In the genomic region with DNA sequence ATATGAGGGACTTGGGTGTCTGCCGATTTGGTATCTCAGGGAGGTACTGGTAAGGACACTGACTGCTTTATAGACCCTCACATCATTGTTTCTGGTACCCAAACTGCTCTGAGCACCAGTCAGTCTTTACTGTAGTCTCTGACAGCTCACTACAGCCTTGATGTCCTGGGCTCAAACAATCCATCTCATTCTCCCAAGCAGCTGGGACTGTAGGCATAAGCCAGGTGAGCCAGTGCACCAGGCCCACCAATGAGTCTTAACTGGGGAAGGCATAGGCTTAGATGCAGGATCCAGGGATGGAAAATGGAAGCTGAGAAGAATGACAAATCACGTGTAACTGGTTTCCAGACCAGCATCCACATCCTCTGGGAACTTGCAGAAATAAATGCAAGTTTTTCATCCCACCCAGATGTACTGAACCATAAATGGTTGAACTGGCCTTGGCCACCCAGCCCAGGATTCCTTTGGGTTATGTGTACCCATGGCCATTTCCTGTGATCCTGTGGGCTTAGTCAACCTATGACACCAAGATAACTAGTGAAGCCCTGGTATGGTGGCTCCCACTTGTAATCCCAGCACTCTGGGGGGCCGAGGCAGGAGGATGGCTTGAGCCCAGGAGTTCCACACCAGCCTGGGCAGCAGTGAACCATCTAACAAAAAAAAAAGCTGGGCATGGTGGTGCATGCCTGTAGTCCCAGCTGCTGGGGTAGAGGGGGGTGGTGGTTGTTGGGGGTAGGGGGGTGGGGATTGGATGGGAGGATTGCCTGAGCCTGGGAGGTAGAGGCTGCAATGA, we compare ENCODE assay signal across 1 cellular context.
TF ChIP-seq lines count a peak whose summit lies in the region.

No MANE protein-coding gene starts in this region.

TF ChIP-seq in HepG2, 621 proteins besides CTCF, POLR2A, EP300 and RAD21 (continued from another document and continues in another):
- peak; percentile 70 for TF ChIP-seq ZNF232 (CRISPR knock-in tag; IDR thresholded peaks at IDR 0.05; ENCODE audit: borderline replicate concordance)
- no peak for TF ChIP-seq ZNF670 (CRISPR knock-in tag; IDR thresholded peaks at IDR 0.05; ENCODE audit: borderline replicate concordance)
- TF ChIP-seq ZNF256 (CRISPR knock-in tag; conservative IDR thresholded peaks at IDR 0.05), result no peak
- TF ChIP-seq U2AF2 (IDR thresholded peaks at IDR 0.05; ENCODE audit: low read depth, low read length), result no peak
- TF ChIP-seq, protein P1, sequence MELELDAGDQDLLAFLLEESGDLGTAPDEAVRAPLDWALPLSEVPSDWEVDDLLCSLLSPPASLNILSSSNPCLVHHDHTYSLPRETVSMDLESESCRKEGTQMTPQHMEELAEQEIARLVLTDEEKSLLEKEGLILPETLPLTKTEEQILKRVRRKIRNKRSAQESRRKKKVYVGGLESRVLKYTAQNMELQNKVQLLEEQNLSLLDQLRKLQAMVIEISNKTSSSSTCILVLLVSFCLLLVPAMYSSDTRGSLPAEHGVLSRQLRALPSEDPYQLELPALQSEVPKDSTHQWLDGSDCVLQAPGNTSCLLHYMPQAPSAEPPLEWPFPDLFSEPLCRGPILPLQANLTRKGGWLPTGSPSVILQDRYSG (CRISPR knock-in tag; IDR thresholded peaks at IDR 0.05), result no peak
- TF ChIP-seq ZNF138 (CRISPR knock-in tag; IDR thresholded peaks at IDR 0.05; ENCODE audit: low read depth), result no peak
- TF ChIP-seq ZNF781 (CRISPR knock-in tag; IDR thresholded peaks at IDR 0.05; ENCODE audit: borderline replicate concordance, not compliant biosample characterization), result peak; percentile 34
- TF ChIP-seq NKX3-1 (CRISPR knock-in tag; IDR thresholded peaks at IDR 0.05), result peak; percentile 22; the same call in 1 of the 2 replicates
- TF ChIP-seq GATAD2A (CRISPR knock-in tag; IDR thresholded peaks at IDR 0.05), result no peak
- TF ChIP-seq HNRNPLL (IDR thresholded peaks at IDR 0.05; ENCODE audit: low read depth, low read length, poor library complexity, severe bottlenecking), result no peak
- TF ChIP-seq, protein P2, sequence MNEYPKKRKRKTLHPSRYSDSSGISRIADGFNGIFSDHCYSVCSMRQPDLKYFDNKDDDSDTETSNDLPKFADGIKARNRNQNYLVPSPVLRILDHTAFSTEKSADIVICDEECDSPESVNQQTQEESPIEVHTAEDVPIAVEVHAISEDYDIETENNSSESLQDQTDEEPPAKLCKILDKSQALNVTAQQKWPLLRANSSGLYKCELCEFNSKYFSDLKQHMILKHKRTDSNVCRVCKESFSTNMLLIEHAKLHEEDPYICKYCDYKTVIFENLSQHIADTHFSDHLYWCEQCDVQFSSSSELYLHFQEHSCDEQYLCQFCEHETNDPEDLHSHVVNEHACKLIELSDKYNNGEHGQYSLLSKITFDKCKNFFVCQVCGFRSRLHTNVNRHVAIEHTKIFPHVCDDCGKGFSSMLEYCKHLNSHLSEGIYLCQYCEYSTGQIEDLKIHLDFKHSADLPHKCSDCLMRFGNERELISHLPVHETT (CRISPR knock-in tag; conservative IDR thresholded peaks at IDR 0.05), result no peak
- TF ChIP-seq SSRP1 (CRISPR knock-in tag; IDR thresholded peaks at IDR 0.05), result peak; percentile 53; the same call in 1 of the 2 replicates
- TF ChIP-seq HMGA1 (CRISPR knock-in tag; conservative IDR thresholded peaks at IDR 0.05), result no peak
- TF ChIP-seq ZNF335 (CRISPR knock-in tag; IDR thresholded peaks at IDR 0.05), result no peak
- TF ChIP-seq ZNF563 (CRISPR knock-in tag; IDR thresholded peaks at IDR 0.05), result no peak
- TF ChIP-seq MAZ (IDR thresholded peaks at IDR 0.05; ENCODE audit: borderline replicate concordance, low read depth, low read length), result no peak
- TF ChIP-seq MAZ (CRISPR knock-in tag; IDR thresholded peaks at IDR 0.05; ENCODE audit: low read depth), result no peak
- no peak for TF ChIP-seq ZNF282 (IDR thresholded peaks at IDR 0.05; ENCODE audit: partially characterized antibody)
- TF ChIP-seq ZNF317 (CRISPR knock-in tag; IDR thresholded peaks at IDR 0.05), result 0 out of 2 replicates have a peak, but pooled peaks have one; percentile 19
- no peak for TF ChIP-seq RFX3 (CRISPR knock-in tag; IDR thresholded peaks at IDR 0.05)
- TF ChIP-seq, protein P3, sequence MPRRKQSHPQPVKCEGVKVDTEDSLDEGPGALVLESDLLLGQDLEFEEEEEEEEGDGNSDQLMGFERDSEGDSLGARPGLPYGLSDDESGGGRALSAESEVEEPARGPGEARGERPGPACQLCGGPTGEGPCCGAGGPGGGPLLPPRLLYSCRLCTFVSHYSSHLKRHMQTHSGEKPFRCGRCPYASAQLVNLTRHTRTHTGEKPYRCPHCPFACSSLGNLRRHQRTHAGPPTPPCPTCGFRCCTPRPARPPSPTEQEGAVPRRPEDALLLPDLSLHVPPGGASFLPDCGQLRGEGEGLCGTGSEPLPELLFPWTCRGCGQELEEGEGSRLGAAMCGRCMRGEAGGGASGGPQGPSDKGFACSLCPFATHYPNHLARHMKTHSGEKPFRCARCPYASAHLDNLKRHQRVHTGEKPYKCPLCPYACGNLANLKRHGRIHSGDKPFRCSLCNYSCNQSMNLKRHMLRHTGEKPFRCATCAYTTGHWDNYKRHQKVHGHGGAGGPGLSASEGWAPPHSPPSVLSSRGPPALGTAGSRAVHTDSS (CRISPR knock-in tag; conservative IDR thresholded peaks at IDR 0.05), result no peak
- TF ChIP-seq, protein P4, sequence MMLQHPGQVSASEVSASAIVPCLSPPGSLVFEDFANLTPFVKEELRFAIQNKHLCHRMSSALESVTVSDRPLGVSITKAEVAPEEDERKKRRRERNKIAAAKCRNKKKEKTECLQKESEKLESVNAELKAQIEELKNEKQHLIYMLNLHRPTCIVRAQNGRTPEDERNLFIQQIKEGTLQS (CRISPR knock-in tag; IDR thresholded peaks at IDR 0.05), result peak; percentile 11; the same call in 1 of the 2 replicates
- TF ChIP-seq IKZF1 (IDR thresholded peaks at IDR 0.05), result no peak
- TF ChIP-seq, protein P5, sequence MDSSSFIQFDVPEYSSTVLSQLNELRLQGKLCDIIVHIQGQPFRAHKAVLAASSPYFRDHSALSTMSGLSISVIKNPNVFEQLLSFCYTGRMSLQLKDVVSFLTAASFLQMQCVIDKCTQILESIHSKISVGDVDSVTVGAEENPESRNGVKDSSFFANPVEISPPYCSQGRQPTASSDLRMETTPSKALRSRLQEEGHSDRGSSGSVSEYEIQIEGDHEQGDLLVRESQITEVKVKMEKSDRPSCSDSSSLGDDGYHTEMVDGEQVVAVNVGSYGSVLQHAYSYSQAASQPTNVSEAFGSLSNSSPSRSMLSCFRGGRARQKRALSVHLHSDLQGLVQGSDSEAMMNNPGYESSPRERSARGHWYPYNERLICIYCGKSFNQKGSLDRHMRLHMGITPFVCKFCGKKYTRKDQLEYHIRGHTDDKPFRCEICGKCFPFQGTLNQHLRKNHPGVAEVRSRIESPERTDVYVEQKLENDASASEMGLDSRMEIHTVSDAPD (CRISPR knock-in tag; IDR thresholded peaks at IDR 0.05), result no peak
- 0 out of 2 replicates have a peak, but pooled peaks have one; percentile 24 for TF ChIP-seq ZKSCAN8 (CRISPR knock-in tag; IDR thresholded peaks at IDR 0.05; ENCODE audit: borderline replicate concordance)
- no peak for TF ChIP-seq FOSL1 (CRISPR knock-in tag; IDR thresholded peaks at IDR 0.05; ENCODE audit: borderline replicate concordance)
- TF ChIP-seq, protein P6, sequence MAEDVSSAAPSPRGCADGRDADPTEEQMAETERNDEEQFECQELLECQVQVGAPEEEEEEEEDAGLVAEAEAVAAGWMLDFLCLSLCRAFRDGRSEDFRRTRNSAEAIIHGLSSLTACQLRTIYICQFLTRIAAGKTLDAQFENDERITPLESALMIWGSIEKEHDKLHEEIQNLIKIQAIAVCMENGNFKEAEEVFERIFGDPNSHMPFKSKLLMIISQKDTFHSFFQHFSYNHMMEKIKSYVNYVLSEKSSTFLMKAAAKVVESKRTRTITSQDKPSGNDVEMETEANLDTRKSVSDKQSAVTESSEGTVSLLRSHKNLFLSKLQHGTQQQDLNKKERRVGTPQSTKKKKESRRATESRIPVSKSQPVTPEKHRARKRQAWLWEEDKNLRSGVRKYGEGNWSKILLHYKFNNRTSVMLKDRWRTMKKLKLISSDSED (CRISPR knock-in tag; IDR thresholded peaks at IDR 0.05), result 0 out of 2 replicates have a peak, but pooled peaks have one; percentile 54
- TF ChIP-seq ZNF790 (CRISPR knock-in tag; IDR thresholded peaks at IDR 0.05; ENCODE audit: borderline replicate concordance), result no peak
- peak; percentile 57; the same call in 1 of the 2 replicates for TF ChIP-seq JUNB (CRISPR knock-in tag; IDR thresholded peaks at IDR 0.05; ENCODE audit: borderline replicate concordance)
- no peak for TF ChIP-seq ZSCAN12 (CRISPR knock-in tag; IDR thresholded peaks at IDR 0.05)
- TF ChIP-seq, protein P7, sequence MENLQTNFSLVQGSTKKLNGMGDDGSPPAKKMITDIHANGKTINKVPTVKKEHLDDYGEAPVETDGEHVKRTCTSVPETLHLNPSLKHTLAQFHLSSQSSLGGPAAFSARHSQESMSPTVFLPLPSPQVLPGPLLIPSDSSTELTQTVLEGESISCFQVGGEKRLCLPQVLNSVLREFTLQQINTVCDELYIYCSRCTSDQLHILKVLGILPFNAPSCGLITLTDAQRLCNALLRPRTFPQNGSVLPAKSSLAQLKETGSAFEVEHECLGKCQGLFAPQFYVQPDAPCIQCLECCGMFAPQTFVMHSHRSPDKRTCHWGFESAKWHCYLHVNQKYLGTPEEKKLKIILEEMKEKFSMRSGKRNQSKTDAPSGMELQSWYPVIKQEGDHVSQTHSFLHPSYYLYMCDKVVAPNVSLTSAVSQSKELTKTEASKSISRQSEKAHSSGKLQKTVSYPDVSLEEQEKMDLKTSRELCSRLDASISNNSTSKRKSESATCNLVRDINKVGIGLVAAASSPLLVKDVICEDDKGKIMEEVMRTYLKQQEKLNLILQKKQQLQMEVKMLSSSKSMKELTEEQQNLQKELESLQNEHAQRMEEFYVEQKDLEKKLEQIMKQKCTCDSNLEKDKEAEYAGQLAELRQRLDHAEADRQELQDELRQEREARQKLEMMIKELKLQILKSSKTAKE (CRISPR knock-in tag; IDR thresholded peaks at IDR 0.05; ENCODE audit: borderline replicate concordance), result no peak
- no peak for TF ChIP-seq SOX13 (IDR thresholded peaks at IDR 0.05)
- TF ChIP-seq SOX13 (CRISPR knock-in tag; conservative IDR thresholded peaks at IDR 0.05 in 1 of 2, IDR thresholded peaks at IDR 0.05 in 1 of 2), result no peak; a peak in 1 of 4 replicates
- no peak for TF ChIP-seq ZZZ3 (CRISPR knock-in tag; IDR thresholded peaks at IDR 0.05; ENCODE audit: borderline replicate concordance)
- TF ChIP-seq, protein P8, sequence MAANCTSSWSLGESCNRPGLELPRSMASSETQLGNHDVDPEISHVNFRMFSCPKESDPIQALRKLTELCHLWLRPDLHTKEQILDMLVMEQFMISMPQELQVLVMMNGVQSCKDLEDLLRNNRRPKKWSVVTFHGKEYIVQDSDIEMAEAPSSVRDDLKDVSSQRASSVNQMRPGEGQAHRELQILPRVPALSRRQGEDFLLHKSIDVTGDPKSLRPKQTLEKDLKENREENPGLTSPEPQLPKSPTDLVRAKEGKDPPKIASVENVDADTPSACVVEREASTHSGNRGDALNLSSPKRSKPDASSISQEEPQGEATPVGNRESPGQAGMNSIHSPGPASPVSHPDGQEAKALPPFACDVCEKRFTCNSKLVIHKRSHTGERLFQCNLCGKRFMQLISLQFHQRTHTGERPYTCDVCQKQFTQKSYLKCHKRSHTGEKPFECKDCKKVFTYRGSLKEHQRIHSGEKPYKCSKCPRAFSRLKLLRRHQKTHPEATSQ (CRISPR knock-in tag; IDR thresholded peaks at IDR 0.05; ENCODE audit: borderline replicate concordance), result no peak
- TF ChIP-seq ZNF550 (CRISPR knock-in tag; IDR thresholded peaks at IDR 0.05; ENCODE audit: borderline replicate concordance), result no peak
- peak; percentile 41; the same call in 1 of the 2 replicates for TF ChIP-seq FOXC1 (CRISPR knock-in tag; IDR thresholded peaks at IDR 0.05; ENCODE audit: borderline replicate concordance)
- TF ChIP-seq NR2C2 (CRISPR knock-in tag; IDR thresholded peaks at IDR 0.05; ENCODE audit: borderline replicate concordance), result no peak
- TF ChIP-seq ZNF850 (CRISPR knock-in tag; conservative IDR thresholded peaks at IDR 0.05), result no peak
- TF ChIP-seq NFATC3 (CRISPR knock-in tag; IDR thresholded peaks at IDR 0.05), result peak; percentile 40; the same call in 1 of the 2 replicates
- TF ChIP-seq ZNF34 (CRISPR knock-in tag; IDR thresholded peaks at IDR 0.05; ENCODE audit: borderline replicate concordance), result no peak
- no peak for TF ChIP-seq PRPF4 (IDR thresholded peaks at IDR 0.05; ENCODE audit: low read depth, low read length, poor library complexity, severe bottlenecking)
- no peak for TF ChIP-seq KDM4B (CRISPR knock-in tag; IDR thresholded peaks at IDR 0.05)
- TF ChIP-seq, protein P9, sequence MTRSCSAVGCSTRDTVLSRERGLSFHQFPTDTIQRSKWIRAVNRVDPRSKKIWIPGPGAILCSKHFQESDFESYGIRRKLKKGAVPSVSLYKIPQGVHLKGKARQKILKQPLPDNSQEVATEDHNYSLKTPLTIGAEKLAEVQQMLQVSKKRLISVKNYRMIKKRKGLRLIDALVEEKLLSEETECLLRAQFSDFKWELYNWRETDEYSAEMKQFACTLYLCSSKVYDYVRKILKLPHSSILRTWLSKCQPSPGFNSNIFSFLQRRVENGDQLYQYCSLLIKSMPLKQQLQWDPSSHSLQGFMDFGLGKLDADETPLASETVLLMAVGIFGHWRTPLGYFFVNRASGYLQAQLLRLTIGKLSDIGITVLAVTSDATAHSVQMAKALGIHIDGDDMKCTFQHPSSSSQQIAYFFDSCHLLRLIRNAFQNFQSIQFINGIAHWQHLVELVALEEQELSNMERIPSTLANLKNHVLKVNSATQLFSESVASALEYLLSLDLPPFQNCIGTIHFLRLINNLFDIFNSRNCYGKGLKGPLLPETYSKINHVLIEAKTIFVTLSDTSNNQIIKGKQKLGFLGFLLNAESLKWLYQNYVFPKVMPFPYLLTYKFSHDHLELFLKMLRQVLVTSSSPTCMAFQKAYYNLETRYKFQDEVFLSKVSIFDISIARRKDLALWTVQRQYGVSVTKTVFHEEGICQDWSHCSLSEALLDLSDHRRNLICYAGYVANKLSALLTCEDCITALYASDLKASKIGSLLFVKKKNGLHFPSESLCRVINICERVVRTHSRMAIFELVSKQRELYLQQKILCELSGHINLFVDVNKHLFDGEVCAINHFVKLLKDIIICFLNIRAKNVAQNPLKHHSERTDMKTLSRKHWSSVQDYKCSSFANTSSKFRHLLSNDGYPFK (CRISPR knock-in tag; IDR thresholded peaks at IDR 0.05; ENCODE audit: borderline replicate concordance), result no peak
- 0 out of 2 replicates have a peak, but pooled peaks have one; percentile 13 for TF ChIP-seq SOX5 (CRISPR knock-in tag; IDR thresholded peaks at IDR 0.05; ENCODE audit: borderline replicate concordance)
- no peak for TF ChIP-seq HNRNPL (IDR thresholded peaks at IDR 0.05; ENCODE audit: low read depth, low read length)
- peak; percentile 76; the same call in 1 of the 2 replicates for TF ChIP-seq PAF1 (CRISPR knock-in tag; IDR thresholded peaks at IDR 0.05)
- no peak for TF ChIP-seq SMAD9 (CRISPR knock-in tag; IDR thresholded peaks at IDR 0.05)
- 0 out of 2 replicates have a peak, but pooled peaks have one; percentile 36 for TF ChIP-seq JUN (CRISPR knock-in tag; IDR thresholded peaks at IDR 0.05)
- TF ChIP-seq, protein P10, sequence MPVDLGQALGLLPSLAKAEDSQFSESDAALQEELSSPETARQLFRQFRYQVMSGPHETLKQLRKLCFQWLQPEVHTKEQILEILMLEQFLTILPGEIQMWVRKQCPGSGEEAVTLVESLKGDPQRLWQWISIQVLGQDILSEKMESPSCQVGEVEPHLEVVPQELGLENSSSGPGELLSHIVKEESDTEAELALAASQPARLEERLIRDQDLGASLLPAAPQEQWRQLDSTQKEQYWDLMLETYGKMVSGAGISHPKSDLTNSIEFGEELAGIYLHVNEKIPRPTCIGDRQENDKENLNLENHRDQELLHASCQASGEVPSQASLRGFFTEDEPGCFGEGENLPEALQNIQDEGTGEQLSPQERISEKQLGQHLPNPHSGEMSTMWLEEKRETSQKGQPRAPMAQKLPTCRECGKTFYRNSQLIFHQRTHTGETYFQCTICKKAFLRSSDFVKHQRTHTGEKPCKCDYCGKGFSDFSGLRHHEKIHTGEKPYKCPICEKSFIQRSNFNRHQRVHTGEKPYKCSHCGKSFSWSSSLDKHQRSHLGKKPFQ (CRISPR knock-in tag; IDR thresholded peaks at IDR 0.05; ENCODE audit: insufficient replicate concordance), result no peak
